Comparison of ENCODE assay signal across 18 cellular contexts in the genomic region with DNA sequence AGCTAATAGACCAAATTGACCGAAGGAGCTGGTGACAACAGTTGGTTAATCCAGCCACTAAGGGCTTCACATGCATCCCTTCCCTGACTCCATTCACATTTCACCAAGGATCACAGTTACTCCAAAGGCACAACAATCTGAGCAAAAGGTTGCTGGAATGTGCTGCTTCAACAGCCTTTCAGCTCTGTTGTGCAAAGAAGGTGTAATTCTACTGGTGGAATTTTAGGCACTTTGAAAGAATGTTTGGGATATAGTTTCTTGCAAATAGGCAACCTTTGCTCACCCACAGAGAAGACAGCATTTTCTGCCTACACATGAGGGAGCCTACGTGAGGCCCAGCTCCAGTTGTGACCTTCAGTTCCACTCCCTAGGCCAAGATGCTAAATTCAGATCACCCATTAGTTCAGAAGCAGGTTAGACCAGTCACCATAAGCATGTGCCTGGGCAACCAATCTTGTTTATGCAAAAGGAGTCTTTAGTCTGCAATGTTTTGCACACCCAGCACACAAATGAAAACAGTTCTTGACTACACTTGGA. TPM values are rescaled to one million over a fixed set of nuclear protein-coding genes. Genes with fewer than 3 reads are reported as not detected.
"Had no signal": no experiment of that assay in that cellular context is flagged by ENCODE, and none has a peak within 500 bp of the region (broad histone marks: within the 10 kb centered on the region; RNA-seq: fewer than 3 reads in every experiment).

No MANE protein-coding gene starts in this region.

- H3K9me3 ChIP-seq: adrenal gland, esophagus muscularis mucosa, transverse colon had no signal

- H3K36me3 Mint-ChIP-seq: activated naive CD4-positive, alpha-beta T cell treated with anti-CD3 and anti-CD28 coated beads, Interleukin-2, amount 50 U/mL, for 24 hours; natural killer cell treated with Interleukin-12 subunit alpha and Interleukin-12 subunit beta and Interleukin-15 and Interleukin-18, amount 100 ng/mL, for 72 hours had no signal

- H3K27ac Mint-ChIP-seq: activated naive CD4-positive, alpha-beta T cell treated with anti-CD3 and anti-CD28 coated beads, Interleukin-2, amount 50 U/mL, for 24 hours; natural killer cell treated with Interleukin-12 subunit alpha and Interleukin-12 subunit beta and Interleukin-15 and Interleukin-18, amount 100 ng/mL, for 72 hours had no signal

- DNase-seq: activated CD4-positive, alpha-beta T cell treated with anti-CD3 and anti-CD28 coated beads, Interleukin-2, amount 50 U/mL, for 4 hours; activated T-cell treated with anti-CD3 and anti-CD28 coated beads, Interleukin-2, amount 50 U/mL, for 1 hour; adrenal gland; mesenchymal stem cell; occipital lobe; stimulated activated CD4-positive, alpha-beta T cell treated with anti-CD3 and anti-CD28 coated beads, Interleukin-15, amount 100 ng/mL, for 24 hours; stimulated activated CD4-positive, alpha-beta T cell treated with anti-CD3 and anti-CD28 coated beads, Interleukin-4, amount 100 ng/mL, for 1 hour; stimulated activated naive CD4-positive, alpha-beta T cell; substantia nigra; transverse colon had no signal

- H3K27me3 Mint-ChIP-seq: activated naive CD4-positive, alpha-beta T cell treated with anti-CD3 and anti-CD28 coated beads, Interleukin-2, amount 50 U/mL, for 24 hours had no signal

- H3K36me3 ChIP-seq: adrenal gland, cardiac muscle cell, esophagus muscularis mucosa, transverse colon had no signal

- H3K27ac ChIP-seq: adrenal gland, cardiac muscle cell, esophagus muscularis mucosa, skin epidermis, transverse colon had no signal

- FAIRE-seq: endometrium, islet of Langerhans had no signal

- ATAC-seq: activated CD4-positive, CD25-positive, alpha-beta regulatory T cell treated with anti-CD3 and anti-CD28 coated beads, Interleukin-2, amount 50 U/mL, for 24 hours; natural killer cell treated with Interleukin-12 subunit alpha and Interleukin-12 subunit beta and Interleukin-15 and Interleukin-18, amount 100 ng/mL, for 72 hours had no signal

- H3K4me3 ChIP-seq: adrenal gland, cardiac muscle cell, esophagus muscularis mucosa, skin epidermis, transverse colon had no signal

- H3K27me3 ChIP-seq: adrenal gland, cardiac muscle cell, transverse colon had no signal

- H3K4me1 Mint-ChIP-seq: activated naive CD4-positive, alpha-beta T cell treated with anti-CD3 and anti-CD28 coated beads, Interleukin-2, amount 50 U/mL, for 24 hours had no signal

- H3K4me3 Mint-ChIP-seq: activated naive CD4-positive, alpha-beta T cell treated with anti-CD3 and anti-CD28 coated beads, Interleukin-2, amount 50 U/mL, for 24 hours; natural killer cell treated with Interleukin-12 subunit alpha and Interleukin-12 subunit beta and Interleukin-15 and Interleukin-18, amount 100 ng/mL, for 72 hours had no signal

- H3K9me3 Mint-ChIP-seq: activated naive CD4-positive, alpha-beta T cell treated with anti-CD3 and anti-CD28 coated beads, Interleukin-2, amount 50 U/mL, for 24 hours; natural killer cell treated with Interleukin-12 subunit alpha and Interleukin-12 subunit beta and Interleukin-15 and Interleukin-18, amount 100 ng/mL, for 72 hours had no signal

RNA-seq across cellular contexts. Expression of gene P2RY2, which starts 54.4 kb away (rescaled TPM):
- total RNA-seq: occipital lobe had no signal
